6 cellular contexts compared by ENCODE assay signal in the genomic region with DNA sequence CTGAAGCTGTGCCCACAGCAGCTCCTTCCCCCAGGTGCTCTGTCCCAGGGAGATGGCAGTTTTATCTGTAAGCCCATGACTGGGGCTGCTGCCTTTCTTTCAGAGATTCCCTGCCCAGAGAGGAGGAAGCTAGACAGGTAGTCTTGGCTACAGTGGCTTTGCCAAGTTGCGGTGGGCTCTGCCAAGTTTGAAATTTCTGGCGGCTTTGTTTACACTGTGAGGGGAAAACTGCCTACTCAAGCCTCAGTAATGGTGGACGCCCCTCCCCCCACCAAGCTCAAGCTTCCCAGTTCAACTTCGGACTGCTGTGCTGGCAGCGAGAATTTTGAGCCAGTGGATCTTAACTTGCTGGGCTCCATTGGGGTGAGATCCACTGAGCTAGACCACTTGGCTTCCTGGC.
"Had no signal": no experiment of that assay in that cellular context is flagged by ENCODE, and none has a peak within 500 bp of the region (broad histone marks: within the 10 kb centered on the region; RNA-seq: fewer than 3 reads in every experiment).

No MANE protein-coding gene starts in this region.

- H3K36me3 Mint-ChIP-seq: IgD-negative memory B cell had no signal

- H2AFZ ChIP-seq: GM23248 had no signal

- H3K27ac ChIP-seq: GM23248, HL-60 had no signal

- H3K27me3 Mint-ChIP-seq: IgD-negative memory B cell had no signal

- H3K4me3 ChIP-seq: GM23248 had no signal

- DNase-seq: GM23248, H9, HCEC 1CT had no signal

- H3K4me1 Mint-ChIP-seq: H9, IgD-negative memory B cell had no signal

- H3K4me3 Mint-ChIP-seq: H9, IgD-negative memory B cell had no signal

- ATAC-seq: HepG2 had no signal

- H3K27ac Mint-ChIP-seq: IgD-negative memory B cell had no signal
